Comparison of ENCODE assay signal across 8 cellular contexts in the genomic region with DNA sequence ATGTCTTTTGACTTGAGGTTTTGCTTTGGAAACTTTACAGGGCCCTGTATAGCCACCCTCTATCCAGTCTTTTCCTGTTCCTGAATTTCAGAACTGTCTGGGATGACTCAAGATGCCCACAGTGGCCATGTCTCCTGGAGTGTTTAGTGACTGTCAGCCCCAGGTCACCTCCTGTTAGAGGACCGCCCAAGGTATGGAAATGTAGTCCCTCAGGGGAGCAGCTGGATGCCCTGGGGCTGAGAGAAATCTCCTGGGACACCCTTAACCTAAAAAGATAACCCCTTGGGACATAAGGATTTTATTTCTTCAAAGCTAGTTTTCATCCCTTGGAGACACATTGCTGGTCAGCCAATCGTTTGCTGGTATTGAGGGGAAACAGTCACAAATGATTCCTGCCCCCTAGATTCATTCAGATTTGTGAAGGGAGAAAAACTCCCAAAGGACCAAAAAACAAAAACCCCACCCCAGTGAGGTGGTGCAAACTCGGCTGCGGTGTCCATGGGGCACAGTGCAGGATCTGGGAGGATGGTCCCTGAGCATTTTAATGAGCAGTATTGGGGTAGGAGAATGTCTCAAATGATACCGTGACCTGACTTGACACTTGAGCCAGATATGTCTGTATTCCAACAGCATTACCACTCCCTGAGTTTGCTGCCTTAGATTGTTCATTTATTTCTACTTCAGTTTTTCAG. TPM values are rescaled to one million over a fixed set of nuclear protein-coding genes. Genes with fewer than 3 reads are reported as not detected.
DNase-seq lines count a peak whose midpoint lies in the region; ATAC-seq and TF ChIP-seq lines count a peak whose summit lies in the region.

No MANE protein-coding gene starts in this region.

- H3K27ac ChIP-seq in ascending aorta: peak overlapping the region in 1 of 2 donors; percentile 88

- H3K4me3 Mint-ChIP-seq in memory B cell: peak overlapping the region; percentile 91

- H3K9me3 ChIP-seq in ascending aorta: no peaks in the 10 kb centered on the region

- DNase-seq in AG04449 (ENCODE audit: low read depth, low spot score) (no peak), HFF-Myc (ENCODE audit: extremely low read depth, low read depth) (no peak), ascending aorta (ENCODE audit: low spot score in 2 of 2) (no peak), memory B cell (ENCODE audit: low spot score in 2 of 2) (no peak), NCI-H2029 treated with DMSO at 0.1 percent for 48 hours (lab: John Stamatoyannopoulos, UW) (no peak), NCI-H2196 treated with DMSO at 0.1 percent for 48 hours (lab: John Stamatoyannopoulos, UW; ENCODE audit: unreplicated experiment) (no peak), NCI-H226 (no peak)

- peak overlapping the region; percentile 97 for H3K4me3 ChIP-seq in AG04449 (ENCODE audit: low read depth, low read length)
- H3K4me3 ChIP-seq in HFF-Myc (replicated peaks; ENCODE audit: low read depth, low read length): peak overlapping the region; percentile 70
- H3K4me3 ChIP-seq in ascending aorta: peak overlapping the region; percentile 75 to 87

- peaks cover 3 to 16% of the 10 kb centered on the region in 2 donors for H3K4me1 ChIP-seq in ascending aorta

- ATAC-seq in memory B cell (ENCODE audit: low read depth): no peak
- no peak for ATAC-seq in HG03095 (IDR thresholded peaks at IDR 0.05; ENCODE audit: unreplicated experiment)

- H3K27me3 ChIP-seq in ascending aorta: no peaks in the 10 kb centered on the region

- H3K4me1 Mint-ChIP-seq in memory B cell: peaks cover 60% of the 10 kb centered on the region

- H3K27ac Mint-ChIP-seq in memory B cell: peak overlapping the region; percentile 93

- peaks cover 11% of the 10 kb centered on the region for H3K36me3 Mint-ChIP-seq in memory B cell

- intact Hi-C loops in ascending aorta (cut with DNase I): loop anchor here (10.0 kb wide), 1 partner anchor 370 kb away; the partner anchor contains the start of gene RUSF1

- H3K9me3 Mint-ChIP-seq in memory B cell: no peaks in the 10 kb centered on the region

- TF ChIP-seq CTCF in AG04449 (IDR thresholded peaks at IDR 0.05; ENCODE audit: insufficient read depth, low read length, missing control alignments): no peak
- TF ChIP-seq CTCF in HFF-Myc (IDR thresholded peaks at IDR 0.05; ENCODE audit: low read depth, low read length, missing control alignments): no peak
- TF ChIP-seq CTCF in ascending aorta (IDR thresholded peaks at IDR 0.05): no peak

- H3K36me3 ChIP-seq in ascending aorta: peaks cover 0 to 5% of the 10 kb centered on the region in 2 donors

- H3K27me3 Mint-ChIP-seq in memory B cell: no peaks in the 10 kb centered on the region

- POLR2A ChIA-PET in AG04449 (lab: Yijun Ruan, JAX): no interaction called here

- CTCF ChIA-PET in AG04449 (lab: Yijun Ruan, JAX): interaction anchor here (1.4 to 7.4 kb wide), 2 partner anchors 7 to 891 kb away, joined by 3 to 51 read pairs; partner anchors contain the start of gene HSD3B7

RNA-seq across cellular contexts. Expression of gene ZNF267, which starts 1.7 kb away (rescaled TPM):
- 3.8 TPM for total RNA-seq in ascending aorta
